Comparison of ENCODE assay signal across 24 cellular contexts in genomic region chr21:19603011-19603593, GRCh38.
"Had no signal": no experiment of that assay in that cellular context is flagged by ENCODE, and none has a peak within 500 bp of the region (broad histone marks: within the 10 kb centered on the region; RNA-seq: fewer than 3 reads in every experiment).

No MANE protein-coding gene starts in this region.

- H3K4me3 Mint-ChIP-seq: activated CD4-positive, alpha-beta memory T cell treated with anti-CD3 and anti-CD28 coated beads, Interleukin-2, amount 10 ng/mL, durations not matched to agents 7 days and 5 days; activated CD4-positive, alpha-beta T cell treated with anti-CD3 and anti-CD28 coated beads for 36 hours; T-cell had no signal

- H3K4me1 ChIP-seq: ascending aorta had no signal

- H3K36me3 Mint-ChIP-seq: T-cell had no signal

- H3K4me3 ChIP-seq: ascending aorta, body of pancreas, coronary artery, PC-9, SK-N-MC had no signal

- H3K9me3 ChIP-seq: ascending aorta, body of pancreas had no signal

- H3K27ac Mint-ChIP-seq: activated CD4-positive, alpha-beta memory T cell treated with anti-CD3 and anti-CD28 coated beads, Interleukin-2, amount 10 ng/mL, durations not matched to agents 7 days and 5 days; activated CD4-positive, alpha-beta T cell treated with anti-CD3 and anti-CD28 coated beads for 36 hours; T-cell had no signal

- H3K27me3 ChIP-seq: ascending aorta, body of pancreas had no signal

- H3K36me3 ChIP-seq: ascending aorta, WERI-Rb-1 had no signal

- H3K27ac ChIP-seq: ascending aorta, body of pancreas, coronary artery, PC-9, SK-N-MC, WERI-Rb-1 had no signal

- ATAC-seq: activated CD4-positive, alpha-beta T cell treated with anti-CD3 and anti-CD28 coated beads for 36 hours; body of pancreas; T-cell had no signal

- DNase-seq: activated CD4-positive, alpha-beta memory T cell treated with anti-CD3 and anti-CD28 coated beads, Interleukin-2, amount 10 ng/mL, durations not matched to agents 7 days and 5 days; activated CD4-positive, alpha-beta T cell treated with anti-CD3 and anti-CD28 coated beads for 36 hours; activated CD4-positive, alpha-beta T cell treated with anti-CD3 and anti-CD28 coated beads, Interleukin-2, amount 50 U/mL, for 1 hour; activated CD8-positive, alpha-beta memory T cell treated with anti-CD3 and anti-CD28 coated beads, Interleukin-2, amount 50 U/mL, for 4 hours; activated naive CD4-positive, alpha-beta T cell treated with anti-CD3 and anti-CD28 coated beads, Interleukin-2, amount 50 U/mL, for 16 hours; amniotic stem cell; body of pancreas; central memory CD4-positive, alpha-beta T cell; NCI-H1092; NCI-H1436 treated with DMSO at 0.1 percent for 48 hours; NCI-H187; NCI-H2171; NCI-H2227 treated with DMSO at 0.1 percent for 48 hours; NCI-H446 treated with DMSO at 0.1 percent for 48 hours; NCI-H524 treated with DMSO at 0.1 percent for 48 hours; NCI-H82; PC-9; SHP77 treated with DMSO at 0.1 percent for 48 hours; T-cell; T-helper 2 cell; WERI-Rb-1 had no signal

- H3K4me1 Mint-ChIP-seq: activated CD4-positive, alpha-beta memory T cell treated with anti-CD3 and anti-CD28 coated beads, Interleukin-2, amount 10 ng/mL, durations not matched to agents 7 days and 5 days; activated CD4-positive, alpha-beta T cell treated with anti-CD3 and anti-CD28 coated beads for 36 hours; T-cell had no signal

- H3K27me3 Mint-ChIP-seq: activated CD4-positive, alpha-beta memory T cell treated with anti-CD3 and anti-CD28 coated beads, Interleukin-2, amount 10 ng/mL, durations not matched to agents 7 days and 5 days; activated CD4-positive, alpha-beta T cell treated with anti-CD3 and anti-CD28 coated beads for 36 hours; T-cell had no signal
